Comparison of ENCODE assay signal across 10 cellular contexts in genomic region chr7:102914585-102914984, GRCh38. TPM values are rescaled to one million over a fixed set of nuclear protein-coding genes. Genes with fewer than 3 reads are reported as not detected.
A peak's percentile ranks its signal among the peaks of the same experiment; 100 is the strongest.
DNase-seq lines count a peak whose midpoint lies in the region; TF ChIP-seq lines count a peak whose summit lies in the region.
"Had no signal": no experiment of that assay in that cellular context is flagged by ENCODE, and none has a peak within 500 bp of the region (broad histone marks: within the 10 kb centered on the region; RNA-seq: fewer than 3 reads in every experiment).

No MANE protein-coding gene starts in this region.

- H3K27me3 ChIP-seq in mesendoderm (ENCODE audit: insufficient read depth, low read length, poor library complexity) (no peaks in the 10 kb centered on the region), tibial artery (no peaks in the 10 kb centered on the region)

- H2BK5ac ChIP-seq in mesendoderm (ENCODE audit: low read length), result no peak overlapping the region

- H3K27ac ChIP-seq in mesendoderm (ENCODE audit: low read depth, low read length) (no peak overlapping the region), tibial artery (peak overlapping the region; percentile 46 to 66)

- DNase-seq in M059J (ENCODE audit: low read depth) (peak; percentile 55), ecto neural progenitor cell (ENCODE audit: low spot score) (peak; percentile 58), mesendoderm (peak; percentile 39), tibial artery (peak; percentile 71 to 82), anterior cingulate cortex (lab: John Stamatoyannopoulos, UW) (no peak), HUDEP-2 (lab: John Stamatoyannopoulos, UW; ENCODE audit: unreplicated experiment in 76 of 76) (no peak)
- no peak for DNase-seq in stimulated activated CD4-positive, alpha-beta T cell treated with anti-CD3 and anti-CD28 coated beads, Interleukin-4, amount 100 ng/mL, for 24 hours
- DNase-seq: activated T-cell treated with anti-CD3 and anti-CD28 coated beads, Interleukin-2, amount 50 U/mL, for 72 hours; NCI-H1105; retina had no signal

- H3K4me3 ChIP-seq in mesendoderm (ENCODE audit: low read length) (no peak overlapping the region), tibial artery (peak overlapping the region; percentile 36 to 40)

- no peaks in the 10 kb centered on the region for H3K9me3 ChIP-seq in tibial artery

- no peak overlapping the region for H3K23ac ChIP-seq in mesendoderm (ENCODE audit: low read length)

- no peak for TF ChIP-seq CTCF in tibial artery (IDR thresholded peaks at IDR 0.05)

- H3K36me3 ChIP-seq in mesendoderm (ENCODE audit: control insufficient read depth, insufficient read depth, low read length), result no peaks in the 10 kb centered on the region
- no peaks in the 10 kb centered on the region for H3K36me3 ChIP-seq in tibial artery

- H4K8ac ChIP-seq in mesendoderm (ENCODE audit: low read depth, low read length), result no peak overlapping the region

- H2AK5ac ChIP-seq in mesendoderm (ENCODE audit: low read length), result no peak overlapping the region

- no peak overlapping the region for H3K4ac ChIP-seq in mesendoderm (ENCODE audit: low read depth, low read length)

- H2BK15ac ChIP-seq in mesendoderm (replicated peaks; ENCODE audit: low read depth), result no peak overlapping the region

- H2BK120ac ChIP-seq in mesendoderm (ENCODE audit: low read depth, low read length), result no peak overlapping the region

- no CpG with 5 or more reads among the region's 8 CpGs for WGBS in mesendoderm (ENCODE audit: extremely low coverage, insufficient coverage, low lambda C conversion rate)

- H3K56ac ChIP-seq in mesendoderm (ENCODE audit: low read length), result no peak overlapping the region

- H4K5ac ChIP-seq in mesendoderm (ENCODE audit: low read length), result no peak overlapping the region

- H3K9ac ChIP-seq in mesendoderm (ENCODE audit: low read length), result no peak overlapping the region

- H3K18ac ChIP-seq in mesendoderm (ENCODE audit: low read length), result no peak overlapping the region

- H3K79me1 ChIP-seq in mesendoderm (ENCODE audit: low read length), result no peaks in the 10 kb centered on the region

- H3K4me2 ChIP-seq in mesendoderm (ENCODE audit: low read length), result no peak overlapping the region

- no peaks in the 10 kb centered on the region for H3K79me2 ChIP-seq in mesendoderm (ENCODE audit: control insufficient read depth, insufficient read depth, low read length)

- H3K4me1 ChIP-seq in mesendoderm (ENCODE audit: control insufficient read depth, low read depth, low read length) (peaks cover 3% of the 10 kb centered on the region), tibial artery (peaks cover 0 to 47% (median 2%) of the 10 kb centered on the region in 4 donors)

- intact Hi-C loops in tibial artery (cut with DNase I; ENCODE audit: low total_unique reads), result no loop called here

RNA-seq across cellular contexts. Expression of gene LRRC17, which starts 1.8 kb away (rescaled TPM):
- 84.3 and 108 TPM in 2 replicates for total RNA-seq in M059J (2014; rRNA removed; shearing (Covaris generic))
- 5.3 TPM for polyA plus RNA-seq in mesendoderm (2013, experiment 1 of 2)
- 6.0 TPM for polyA plus RNA-seq in mesendoderm (2013, experiment 2 of 2)

Comparison
In these comparisons a context has a peak if more than half of its experiments do, and no peak if none do; other contexts are left out.
1. DNase-seq: peak in M059J (single experiment), ecto neural progenitor cell (single experiment), mesendoderm (single experiment) and tibial artery (2 of 2); none in anterior cingulate cortex (0 of 58), stimulated activated CD4-positive, alpha-beta T cell treated with anti-CD3 and anti-CD28 coated beads, Interleukin-4, amount 100 ng/mL, for 24 hours (single experiment) and HUDEP-2 (0 of 76).